22 cellular contexts compared by ENCODE assay signal in genomic region chr3:167830007-167830406, GRCh38.
DNase-seq lines count a peak whose midpoint lies in the region; ATAC-seq and TF ChIP-seq lines count a peak whose summit lies in the region.
"Had no signal": no experiment of that assay in that cellular context is flagged by ENCODE, and none has a peak within 500 bp of the region (broad histone marks: within the 10 kb centered on the region; RNA-seq: fewer than 3 reads in every experiment).

No MANE protein-coding gene starts in this region.

- ATAC-seq in GM18868 (IDR thresholded peaks at IDR 0.05; ENCODE audit: unreplicated experiment) = peak; percentile 83
- peak; percentile 70 for ATAC-seq in GM21825 (IDR thresholded peaks at IDR 0.05; ENCODE audit: unreplicated experiment)
- ATAC-seq in HG03442 (IDR thresholded peaks at IDR 0.05; ENCODE audit: unreplicated experiment) = peak; percentile 77
- ATAC-seq in naive B cell (ENCODE audit: low read depth in 2 of 2) = peak; percentile 94 to 96
- no peak for ATAC-seq in HG02840 (IDR thresholded peaks at IDR 0.05; ENCODE audit: low FRiP score, unreplicated experiment)
- ATAC-seq in SK-N-SH treated with all-trans-retinoic acid at 6 μM for 48 hours = no peak
- ATAC-seq: natural killer cell treated with Interleukin-12 subunit alpha and Interleukin-12 subunit beta and Interleukin-15 and Interleukin-18, amount 100 ng/mL, for 72 hours; T-cell had no signal

- H3K9me3 Mint-ChIP-seq in naive B cell = no peaks in the 10 kb centered on the region
- H3K9me3 Mint-ChIP-seq: activated CD4-positive, alpha-beta memory T cell treated with anti-CD3 and anti-CD28 coated beads for 36 hours; activated naive CD4-positive, alpha-beta T cell treated with anti-CD3 and anti-CD28 coated beads, Interleukin-2, amount 10 ng/mL, durations not matched to agents 7 days and 5 days; activated T-cell treated with anti-CD3 and anti-CD28 coated beads, Interleukin-2, amount 50 U/mL, for 24 hours; natural killer cell treated with Interleukin-12 subunit alpha and Interleukin-12 subunit beta and Interleukin-15 and Interleukin-18, amount 100 ng/mL, for 72 hours; T-cell had no signal

- H3K27ac Mint-ChIP-seq in naive B cell = peak overlapping the region; percentile 72 to 97 (median 92)
- H3K27ac Mint-ChIP-seq: activated CD4-positive, alpha-beta memory T cell treated with anti-CD3 and anti-CD28 coated beads for 36 hours; activated naive CD4-positive, alpha-beta T cell treated with anti-CD3 and anti-CD28 coated beads, Interleukin-2, amount 10 ng/mL, durations not matched to agents 7 days and 5 days; activated T-cell treated with anti-CD3 and anti-CD28 coated beads, Interleukin-2, amount 50 U/mL, for 24 hours; natural killer cell treated with Interleukin-12 subunit alpha and Interleukin-12 subunit beta and Interleukin-15 and Interleukin-18, amount 100 ng/mL, for 72 hours; T-cell had no signal

- H3K4me3 Mint-ChIP-seq in naive B cell = peak overlapping the region; percentile 56 to 88 (median 81)
- H3K4me3 Mint-ChIP-seq: activated CD4-positive, alpha-beta memory T cell treated with anti-CD3 and anti-CD28 coated beads for 36 hours; activated naive CD4-positive, alpha-beta T cell treated with anti-CD3 and anti-CD28 coated beads, Interleukin-2, amount 10 ng/mL, durations not matched to agents 7 days and 5 days; activated T-cell treated with anti-CD3 and anti-CD28 coated beads, Interleukin-2, amount 50 U/mL, for 24 hours; natural killer cell treated with Interleukin-12 subunit alpha and Interleukin-12 subunit beta and Interleukin-15 and Interleukin-18, amount 100 ng/mL, for 72 hours; T-cell had no signal

- H3K4me1 Mint-ChIP-seq in naive B cell = peaks cover 14 to 36% (median 30%) of the 10 kb centered on the region in 3 donors
- H3K4me1 Mint-ChIP-seq: activated naive CD4-positive, alpha-beta T cell treated with anti-CD3 and anti-CD28 coated beads, Interleukin-2, amount 10 ng/mL, durations not matched to agents 7 days and 5 days; T-cell had no signal

- no peaks in the 10 kb centered on the region for H3K36me3 Mint-ChIP-seq in naive B cell
- H3K36me3 Mint-ChIP-seq: activated CD4-positive, alpha-beta memory T cell treated with anti-CD3 and anti-CD28 coated beads for 36 hours; activated naive CD4-positive, alpha-beta T cell treated with anti-CD3 and anti-CD28 coated beads, Interleukin-2, amount 10 ng/mL, durations not matched to agents 7 days and 5 days; natural killer cell treated with Interleukin-12 subunit alpha and Interleukin-12 subunit beta and Interleukin-15 and Interleukin-18, amount 100 ng/mL, for 72 hours had no signal

- DNase-seq in naive B cell (peak; percentile 61), MV-4-11 (lab: John Stamatoyannopoulos, UW) (no peak), NCI-H1436 (lab: John Stamatoyannopoulos, UW) (no peak)
- DNase-seq: activated CD4-positive, alpha-beta memory T cell treated with anti-CD3 and anti-CD28 coated beads for 36 hours; activated naive CD4-positive, alpha-beta T cell treated with anti-CD3 and anti-CD28 coated beads, Interleukin-2, amount 10 ng/mL, durations not matched to agents 7 days and 5 days; activated T-cell treated with anti-CD3 and anti-CD28 coated beads, Interleukin-2, amount 50 U/mL, for 24 hours; Calu3; foreskin fibroblast; kidney glomerular epithelial cell; mesenchymal stem cell; NCI-H1694 treated with DMSO at 0.1 percent for 48 hours; NCI-H446; posterior cingulate gyrus; stimulated activated CD4-positive, alpha-beta T cell treated with anti-CD3 and anti-CD28 coated beads, Interleukin-4, amount 100 ng/mL, for 4 hours; stimulated activated CD8-positive, alpha-beta memory T cell treated with anti-CD3 and anti-CD28 coated beads, Interleukin-4, amount 100 ng/mL, for 48 hours; T-cell had no signal

- no peaks in the 10 kb centered on the region for H3K27me3 Mint-ChIP-seq in naive B cell
- H3K27me3 Mint-ChIP-seq: activated CD4-positive, alpha-beta memory T cell treated with anti-CD3 and anti-CD28 coated beads for 36 hours; activated naive CD4-positive, alpha-beta T cell treated with anti-CD3 and anti-CD28 coated beads, Interleukin-2, amount 10 ng/mL, durations not matched to agents 7 days and 5 days; activated T-cell treated with anti-CD3 and anti-CD28 coated beads, Interleukin-2, amount 50 U/mL, for 24 hours; natural killer cell treated with Interleukin-12 subunit alpha and Interleukin-12 subunit beta and Interleukin-15 and Interleukin-18, amount 100 ng/mL, for 72 hours; T-cell had no signal

TF ChIP-seq in SK-N-SH treated with all-trans-retinoic acid at 6 μM for 48 hours, 23 proteins besides CTCF, POLR2A, EP300 and RAD21:
- TF ChIP-seq ESRRG (CRISPR knock-in tag; IDR thresholded peaks at IDR 0.05) = no peak
- TF ChIP-seq GLIS3 (CRISPR knock-in tag; IDR thresholded peaks at IDR 0.05) = no peak
- no peak for TF ChIP-seq TOX (CRISPR knock-in tag; IDR thresholded peaks at IDR 0.05; ENCODE audit: borderline replicate concordance)
- no peak for TF ChIP-seq TCF4 (CRISPR knock-in tag; IDR thresholded peaks at IDR 0.05; ENCODE audit: borderline replicate concordance)
- TF ChIP-seq SNAI2 (CRISPR knock-in tag; IDR thresholded peaks at IDR 0.05) = no peak
- TF ChIP-seq ZNF70 (CRISPR knock-in tag; IDR thresholded peaks at IDR 0.05) = no peak
- no peak for TF ChIP-seq RARB (CRISPR knock-in tag; IDR thresholded peaks at IDR 0.05)

Comparison
In these comparisons a context has a peak if more than half of its experiments do, and no peak if none do; other contexts are left out.
1. ATAC-seq: peak in GM18868 (single experiment), GM21825 (single experiment), HG03442 (single experiment) and naive B cell (2 of 2); none in HG02840 (single experiment) and SK-N-SH treated with all-trans-retinoic acid at 6 μM for 48 hours (single experiment).